Comparison of ENCODE assay signal across 20 cellular contexts in genomic region chr10:70114902-70115301, GRCh38.
"Had no signal": no experiment of that assay in that cellular context is flagged by ENCODE, and none has a peak within 500 bp of the region (broad histone marks: within the 10 kb centered on the region; RNA-seq: fewer than 3 reads in every experiment).

No MANE protein-coding gene starts in this region.

- H3K27ac Mint-ChIP-seq: activated CD4-positive, alpha-beta T cell treated with anti-CD3 and anti-CD28 coated beads, Interleukin-2, amount 10 ng/mL, durations not matched to agents 24 days and 14 days; activated CD8-positive, alpha-beta T cell treated with anti-CD3 and anti-CD28 coated beads for 36 hours; activated naive CD4-positive, alpha-beta T cell treated with anti-CD3 and anti-CD28 coated beads for 36 hours; activated naive CD8-positive, alpha-beta T cell treated with anti-CD3 and anti-CD28 coated beads, Interleukin-2, amount 50 U/mL, for 24 hours; activated T-helper 2 cell treated with anti-CD3 and anti-CD28 coated beads, Interferon-gamma antibody, Interleukin-2, Interleukin-4, amounts not matched to agents 10 μg/mL and 5 μg/mL and 100 μg/mL, durations not matched to agents 14 hours and 24 hours and 36 hours; dendritic cell treated with granulocyte-macrophage colony-stimulating factor and Interleukin-4, amounts not matched to agents 40 ng/mL and 50 ng/mL, for 4 days; stimulated activated memory B cell treated with anti-CD40 and anti-IgM and Interleukin-4, amounts not matched to agents 10 μg/mL and 1 μg/mL and 100 μg/mL, for 72 hours had no signal

- H3K27ac ChIP-seq: esophagus squamous epithelium, neutrophil, pancreas, thoracic aorta, upper lobe of right lung had no signal

- H3K4me3 Mint-ChIP-seq: activated CD4-positive, alpha-beta T cell treated with anti-CD3 and anti-CD28 coated beads, Interleukin-2, amount 10 ng/mL, durations not matched to agents 24 days and 14 days; activated CD8-positive, alpha-beta T cell treated with anti-CD3 and anti-CD28 coated beads for 36 hours; activated naive CD4-positive, alpha-beta T cell treated with anti-CD3 and anti-CD28 coated beads for 36 hours; activated naive CD8-positive, alpha-beta T cell treated with anti-CD3 and anti-CD28 coated beads, Interleukin-2, amount 50 U/mL, for 24 hours; dendritic cell treated with granulocyte-macrophage colony-stimulating factor and Interleukin-4, amounts not matched to agents 40 ng/mL and 50 ng/mL, for 4 days; naive thymus-derived CD4-positive, alpha-beta T cell; stimulated activated memory B cell treated with anti-CD40 and anti-IgM and Interleukin-4, amounts not matched to agents 10 μg/mL and 1 μg/mL and 100 μg/mL, for 72 hours had no signal

- H3K9me3 ChIP-seq: esophagus squamous epithelium, neutrophil, pancreas, thoracic aorta, upper lobe of right lung had no signal

- H3K9me3 Mint-ChIP-seq: activated CD4-positive, alpha-beta T cell treated with anti-CD3 and anti-CD28 coated beads, Interleukin-2, amount 10 ng/mL, durations not matched to agents 24 days and 14 days; activated CD8-positive, alpha-beta T cell treated with anti-CD3 and anti-CD28 coated beads for 36 hours; activated naive CD4-positive, alpha-beta T cell treated with anti-CD3 and anti-CD28 coated beads for 36 hours; activated naive CD8-positive, alpha-beta T cell treated with anti-CD3 and anti-CD28 coated beads, Interleukin-2, amount 50 U/mL, for 24 hours; activated T-helper 2 cell treated with anti-CD3 and anti-CD28 coated beads, Interferon-gamma antibody, Interleukin-2, Interleukin-4, amounts not matched to agents 10 μg/mL and 5 μg/mL and 100 μg/mL, durations not matched to agents 14 hours and 24 hours and 36 hours; dendritic cell treated with granulocyte-macrophage colony-stimulating factor and Interleukin-4, amounts not matched to agents 40 ng/mL and 50 ng/mL, for 4 days; naive thymus-derived CD4-positive, alpha-beta T cell; stimulated activated memory B cell treated with anti-CD40 and anti-IgM and Interleukin-4, amounts not matched to agents 10 μg/mL and 1 μg/mL and 100 μg/mL, for 72 hours had no signal

- H3K4me1 ChIP-seq: pancreas, upper lobe of right lung had no signal

- DNase-seq: activated CD4-positive, alpha-beta T cell treated with anti-CD3 and anti-CD28 coated beads, Interleukin-2, amount 10 ng/mL, durations not matched to agents 24 days and 14 days; activated CD8-positive, alpha-beta T cell treated with anti-CD3 and anti-CD28 coated beads for 36 hours; activated naive CD4-positive, alpha-beta T cell treated with anti-CD3 and anti-CD28 coated beads for 36 hours; activated naive CD8-positive, alpha-beta T cell treated with anti-CD3 and anti-CD28 coated beads, Interleukin-2, amount 50 U/mL, for 24 hours; activated T-cell treated with anti-CD3 and anti-CD28 coated beads, Interleukin-2, amount 50 U/mL, for 1 hour; effector CD8-positive, alpha-beta T cell; esophagus squamous epithelium; mesenchymal stem cell; naive thymus-derived CD4-positive, alpha-beta T cell; pancreas; stimulated activated CD4-positive, alpha-beta T cell treated with anti-CD3 and anti-CD28 coated beads, Interleukin-4, amount 100 ng/mL, for 4 hours; T-helper 9 cell; upper lobe of right lung had no signal

- H3K4me2 ChIP-seq: smooth muscle cell had no signal

- ATAC-seq: activated CD8-positive, alpha-beta T cell treated with anti-CD3 and anti-CD28 coated beads for 36 hours; activated naive CD8-positive, alpha-beta T cell treated with anti-CD3 and anti-CD28 coated beads, Interleukin-2, amount 50 U/mL, for 24 hours; naive thymus-derived CD4-positive, alpha-beta T cell; pancreas; sciatic nerve; stimulated activated memory B cell treated with anti-CD40 and anti-IgM and Interleukin-4, amounts not matched to agents 10 μg/mL and 1 μg/mL and 100 μg/mL, for 72 hours; upper lobe of right lung had no signal

- H3K27me3 Mint-ChIP-seq: activated CD4-positive, alpha-beta T cell treated with anti-CD3 and anti-CD28 coated beads, Interleukin-2, amount 10 ng/mL, durations not matched to agents 24 days and 14 days; activated CD8-positive, alpha-beta T cell treated with anti-CD3 and anti-CD28 coated beads for 36 hours; activated naive CD8-positive, alpha-beta T cell treated with anti-CD3 and anti-CD28 coated beads, Interleukin-2, amount 50 U/mL, for 24 hours; dendritic cell treated with granulocyte-macrophage colony-stimulating factor and Interleukin-4, amounts not matched to agents 40 ng/mL and 50 ng/mL, for 4 days; naive thymus-derived CD4-positive, alpha-beta T cell; stimulated activated memory B cell treated with anti-CD40 and anti-IgM and Interleukin-4, amounts not matched to agents 10 μg/mL and 1 μg/mL and 100 μg/mL, for 72 hours had no signal

- H3K27me3 ChIP-seq: esophagus squamous epithelium, neutrophil, pancreas, upper lobe of right lung had no signal

- H3K4me3 ChIP-seq: esophagus squamous epithelium, pancreas, smooth muscle cell, thoracic aorta, upper lobe of right lung had no signal

- H3K36me3 ChIP-seq: neutrophil had no signal
